ENCODE assay signal across 23 cellular contexts in genomic region chr11:32987851-32988250, GRCh38. TPM values are rescaled to one million over a fixed set of nuclear protein-coding genes. Genes with fewer than 3 reads are reported as not detected.
"Had no signal": no experiment of that assay in that cellular context is flagged by ENCODE, and none has a peak within 500 bp of the region (broad histone marks: within the 10 kb centered on the region; RNA-seq: fewer than 3 reads in every experiment).

No MANE protein-coding gene starts in this region.

- H3K4me3 Mint-ChIP-seq: activated CD8-positive, alpha-beta T cell treated with anti-CD3 and anti-CD28 coated beads for 36 hours; activated naive CD4-positive, alpha-beta T cell treated with anti-CD3 and anti-CD28 coated beads for 36 hours; activated T-cell treated with anti-CD3 and anti-CD28 coated beads, Interleukin-2, amount 50 U/mL, for 4 hours; immature natural killer cell; memory B cell; naive thymus-derived CD4-positive, alpha-beta T cell; stimulated activated effector memory CD8-positive, alpha-beta T cell treated with anti-CD3 and anti-CD28 coated beads, Interleukin-12 subunit alpha, Interleukin-12 subunit beta, amount 100 ng/mL, for 72 hours; T-cell had no signal

- H3K4me1 Mint-ChIP-seq: immature natural killer cell; memory B cell; stimulated activated effector memory CD8-positive, alpha-beta T cell treated with anti-CD3 and anti-CD28 coated beads, Interleukin-12 subunit alpha, Interleukin-12 subunit beta, amount 100 ng/mL, for 72 hours; T-cell had no signal

- ATAC-seq: activated CD8-positive, alpha-beta T cell treated with anti-CD3 and anti-CD28 coated beads for 36 hours; activated T-cell treated with anti-CD3 and anti-CD28 coated beads, Interleukin-2, amount 50 U/mL, for 4 hours; esophagus mucosa; gastroesophageal sphincter; heart left ventricle; naive thymus-derived CD4-positive, alpha-beta T cell; sciatic nerve; stimulated activated effector memory CD8-positive, alpha-beta T cell treated with anti-CD3 and anti-CD28 coated beads, Interleukin-12 subunit alpha, Interleukin-12 subunit beta, amount 100 ng/mL, for 72 hours; T-cell had no signal

- H3K27me3 ChIP-seq: ascending aorta, breast epithelium, gastroesophageal sphincter, heart left ventricle, ovary, uterus had no signal

- H3K36me3 ChIP-seq: ascending aorta, breast epithelium, gastroesophageal sphincter, heart left ventricle, ovary, thoracic aorta, uterus had no signal

- H3K36me3 Mint-ChIP-seq: stimulated activated effector memory CD8-positive, alpha-beta T cell treated with anti-CD3 and anti-CD28 coated beads, Interleukin-12 subunit alpha, Interleukin-12 subunit beta, amount 100 ng/mL, for 72 hours; T-cell had no signal

- H3K27me3 Mint-ChIP-seq: activated CD8-positive, alpha-beta T cell treated with anti-CD3 and anti-CD28 coated beads for 36 hours; T-cell had no signal

- H3K9me3 ChIP-seq: uterus had no signal

- H3K27ac ChIP-seq: ascending aorta, breast epithelium, gastroesophageal sphincter, heart left ventricle, ovary, thoracic aorta, uterus had no signal

- H3K4me1 ChIP-seq: ascending aorta, breast epithelium, gastroesophageal sphincter, heart left ventricle, uterus had no signal

- H3K4me3 ChIP-seq: ascending aorta, breast epithelium, gastroesophageal sphincter, heart left ventricle, ovary, thoracic aorta, uterus had no signal

- DNase-seq: activated CD4-positive, alpha-beta T cell treated with anti-CD3 and anti-CD28 coated beads for 48 hours; activated CD4-positive, CD25-positive, alpha-beta regulatory T cell; activated CD8-positive, alpha-beta T cell treated with anti-CD3 and anti-CD28 coated beads for 36 hours; activated naive CD4-positive, alpha-beta T cell treated with anti-CD3 and anti-CD28 coated beads for 36 hours; activated T-cell treated with anti-CD3 and anti-CD28 coated beads, Interleukin-2, amount 50 U/mL, for 4 hours; cerebellar nuclear complex; effector CD4-positive, alpha-beta T cell; heart left ventricle; immature natural killer cell; kidney glomerular epithelial cell; naive thymus-derived CD4-positive, alpha-beta T cell; ovary; stimulated activated CD4-positive, alpha-beta T cell treated with anti-CD3 and anti-CD28 coated beads, Interleukin-4, amount 100 ng/mL, for 24 hours; T-cell; uterus had no signal

- H3K27ac Mint-ChIP-seq: activated CD8-positive, alpha-beta T cell treated with anti-CD3 and anti-CD28 coated beads for 36 hours; activated naive CD4-positive, alpha-beta T cell treated with anti-CD3 and anti-CD28 coated beads for 36 hours; immature natural killer cell; memory B cell; naive thymus-derived CD4-positive, alpha-beta T cell; stimulated activated effector memory CD8-positive, alpha-beta T cell treated with anti-CD3 and anti-CD28 coated beads, Interleukin-12 subunit alpha, Interleukin-12 subunit beta, amount 100 ng/mL, for 72 hours; T-cell had no signal

RNA-seq across cellular contexts. Expression of gene DEPDC7, which starts 27.8 kb away (rescaled TPM):
- total RNA-seq: ascending aorta had no signal
